In the genomic region with DNA sequence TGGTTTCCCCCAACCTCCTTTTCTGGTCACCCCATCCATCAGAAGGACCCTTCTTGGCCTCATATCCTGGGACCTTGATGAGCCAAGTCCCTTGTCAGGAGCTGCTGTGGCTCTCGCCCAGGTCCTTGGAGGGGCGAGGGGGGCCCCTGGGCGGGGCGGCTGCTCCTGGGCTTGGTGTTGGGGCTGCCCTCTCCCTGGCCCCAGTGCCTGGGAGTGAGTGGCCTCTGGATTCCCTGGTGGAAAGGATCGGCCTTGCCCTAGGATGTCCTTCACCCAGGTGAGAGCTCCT, we compare ENCODE assay signal across 1 cellular context.
A peak's percentile ranks its signal among the peaks of the same experiment; 100 is the strongest.
TF ChIP-seq lines count a peak whose summit lies in the region.

No MANE protein-coding gene starts in this region.

TF ChIP-seq in K562, 482 proteins besides CTCF, POLR2A, EP300 and RAD21:
- TF ChIP-seq, protein P1, sequence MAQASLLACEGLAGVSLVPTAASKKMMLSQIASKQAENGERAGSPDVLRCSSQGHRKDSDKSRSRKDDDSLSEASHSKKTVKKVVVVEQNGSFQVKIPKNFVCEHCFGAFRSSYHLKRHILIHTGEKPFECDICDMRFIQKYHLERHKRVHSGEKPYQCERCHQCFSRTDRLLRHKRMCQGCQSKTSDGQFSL (CRISPR knock-in tag; IDR thresholded peaks at IDR 0.05), result peak; percentile 50; the same call in 1 of the 2 replicates
- TF ChIP-seq, protein P1 (tag; IDR thresholded peaks at IDR 0.05), result no peak
- TF ChIP-seq U2AF1 (optimal IDR thresholded peaks at IDR 0.05; ENCODE audit: low read depth, low read length) (no peak), CTBP1 (IDR thresholded peaks at IDR 0.05; ENCODE audit: borderline replicate concordance) (no peak)
